In genomic region chr9:84832453-84832852, GRCh38 we compare ENCODE assay signal across 24 cellular contexts.
"Had no signal": no experiment of that assay in that cellular context is flagged by ENCODE, and none has a peak within 500 bp of the region (broad histone marks: within the 10 kb centered on the region; RNA-seq: fewer than 3 reads in every experiment).

No MANE protein-coding gene starts in this region.

- H3K4me3 Mint-ChIP-seq: activated CD8-positive, alpha-beta T cell treated with anti-CD3 and anti-CD28 coated beads for 36 hours; activated naive CD8-positive, alpha-beta T cell treated with anti-CD3 and anti-CD28 coated beads, Interleukin-2, amount 10 ng/mL, durations not matched to agents 7 days and 5 days had no signal

- H3K9me3 ChIP-seq: adrenal gland, Peyer's patch, SJCRH30, SK-N-SH had no signal

- H3K27ac ChIP-seq: adrenal gland, Peyer's patch, RWPE1, SJCRH30, WERI-Rb-1 had no signal

- DNase-seq: activated CD4-positive, alpha-beta T cell treated with anti-CD3 and anti-CD28 coated beads for 4 hours; activated CD8-positive, alpha-beta memory T cell treated with anti-CD3 and anti-CD28 coated beads, Interleukin-2, amount 50 U/mL, for 4 hours; activated CD8-positive, alpha-beta T cell treated with anti-CD3 and anti-CD28 coated beads for 36 hours; activated naive CD4-positive, alpha-beta T cell treated with anti-CD3 and anti-CD28 coated beads, Interleukin-2, amount 50 U/mL, for 16 hours; activated naive CD8-positive, alpha-beta T cell treated with anti-CD3 and anti-CD28 coated beads, Interleukin-2, amount 10 ng/mL, durations not matched to agents 7 days and 5 days; activated T-cell treated with anti-CD3 and anti-CD28 coated beads, Interleukin-2, amount 50 U/mL, for 1 hour; adrenal gland; anterior cingulate cortex; MM.1S; NCI-H1092 treated with DMSO at 0.1 percent for 48 hours; NCI-H1417 treated with DMSO at 0.1 percent for 48 hours; NCI-H1694; NCI-H2029; NCI-H2107; NCI-H510A treated with DMSO at 0.1 percent for 48 hours; NCI-H69; NK-92 treated with Interleukin-12 subunit alpha and Interleukin-12 subunit beta, amount 100 ng/mL, for 24 hours; Peyer's patch; Right ventricle myocardium superior; SJCRH30; SK-N-SH; T-helper 1 cell; WERI-Rb-1 had no signal

- H3K4me1 ChIP-seq: adrenal gland, Peyer's patch, SJCRH30 had no signal

- H3K4me3 ChIP-seq: adrenal gland, Peyer's patch, SJCRH30 had no signal

- ATAC-seq: activated CD8-positive, alpha-beta T cell treated with anti-CD3 and anti-CD28 coated beads for 36 hours had no signal

- H3K4me1 Mint-ChIP-seq: activated naive CD8-positive, alpha-beta T cell treated with anti-CD3 and anti-CD28 coated beads, Interleukin-2, amount 10 ng/mL, durations not matched to agents 7 days and 5 days had no signal

- H3K36me3 Mint-ChIP-seq: activated naive CD8-positive, alpha-beta T cell treated with anti-CD3 and anti-CD28 coated beads, Interleukin-2, amount 10 ng/mL, durations not matched to agents 7 days and 5 days had no signal

- H3K27ac Mint-ChIP-seq: activated CD8-positive, alpha-beta T cell treated with anti-CD3 and anti-CD28 coated beads for 36 hours; activated naive CD8-positive, alpha-beta T cell treated with anti-CD3 and anti-CD28 coated beads, Interleukin-2, amount 10 ng/mL, durations not matched to agents 7 days and 5 days had no signal

- H3K36me3 ChIP-seq: adrenal gland, Peyer's patch, SJCRH30, WERI-Rb-1 had no signal

- H3K4me2 ChIP-seq: SK-N-SH had no signal

- H3K27me3 ChIP-seq: adrenal gland, Peyer's patch had no signal

- H3K9ac ChIP-seq: SK-N-SH had no signal

- H3K9me3 Mint-ChIP-seq: activated CD8-positive, alpha-beta T cell treated with anti-CD3 and anti-CD28 coated beads for 36 hours; activated naive CD8-positive, alpha-beta T cell treated with anti-CD3 and anti-CD28 coated beads, Interleukin-2, amount 10 ng/mL, durations not matched to agents 7 days and 5 days had no signal
